8 cellular contexts compared by ENCODE assay signal in the genomic region with DNA sequence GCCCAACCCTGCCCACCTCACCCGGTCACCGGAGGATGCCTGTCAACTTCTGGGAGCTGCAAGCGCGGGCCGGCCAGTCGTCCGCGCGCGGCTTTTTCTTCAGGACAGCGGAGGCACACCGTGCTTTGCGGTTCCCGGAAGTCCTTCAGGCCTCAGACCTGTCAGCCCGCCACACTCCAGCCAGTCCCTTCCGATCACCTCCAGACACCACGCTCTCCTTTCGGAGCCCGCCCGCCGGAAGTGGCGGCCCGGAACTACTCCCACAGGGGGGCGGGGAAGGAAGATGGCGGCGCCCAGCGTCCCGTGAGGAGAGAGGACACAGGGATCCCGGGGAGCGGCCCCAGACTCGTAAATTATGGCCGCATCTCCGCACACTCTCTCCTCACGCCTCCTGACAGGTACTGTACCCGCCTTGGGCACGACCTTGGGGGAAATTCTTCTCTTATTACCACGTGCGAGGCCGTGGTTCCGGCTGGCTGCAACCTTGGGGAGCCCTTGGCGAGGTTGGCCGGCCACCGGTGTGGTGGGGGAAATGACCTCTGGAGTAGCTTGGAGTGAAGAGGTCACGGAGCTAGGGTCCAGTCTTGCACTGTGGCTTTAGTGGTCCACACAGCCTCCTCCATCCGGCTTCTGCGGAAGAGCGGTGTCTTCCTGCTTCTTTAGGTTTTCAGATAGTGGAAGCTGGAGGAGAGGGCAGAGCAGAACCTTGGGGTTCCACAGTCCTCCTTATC. TPM values are rescaled to one million over a fixed set of nuclear protein-coding genes. Genes with fewer than 3 reads are reported as not detected.
DNase-seq lines count a peak whose midpoint lies in the region; ATAC-seq and TF ChIP-seq lines count a peak whose summit lies in the region.

Gene COX10, plus strand, starts transcription at position 254 of the 731 bp plus-strand sequence. Its CDS starts 102 bp downstream, at position 356.

- H3K4me1 Mint-ChIP-seq in CD4-positive, CD25-positive, alpha-beta regulatory T cell, result peaks cover 37 to 72% (median 55%) of the 10 kb centered on the region in 4 donors
- H3K4me1 Mint-ChIP-seq in activated CD8-positive, alpha-beta T cell treated with anti-CD3 and anti-CD28 coated beads for 36 hours (ENCODE audit: low read depth), result peaks cover 45% of the 10 kb centered on the region

- H3K27ac ChIP-seq in CD4-positive, CD25-positive, alpha-beta regulatory T cell (ENCODE audit: insufficient read depth, low read length, poor library complexity, severe bottlenecking), result peak within 1 kb of the TSS; percentile 75
- H3K27ac ChIP-seq in lower lobe of right lung, result peak within 1 kb of the TSS; percentile 89

- no peak for TF ChIP-seq CTCF in activated CD8-positive, alpha-beta T cell treated with anti-CD3 and anti-CD28 coated beads for 36 hours (IDR thresholded peaks at IDR 0.05)
- no peak for TF ChIP-seq CTCF in lower lobe of right lung (IDR thresholded peaks at IDR 0.05)

- POLR2A ChIA-PET in activated CD8-positive, alpha-beta T cell treated with anti-CD3 and anti-CD28 coated beads for 36 hours (lab: Charles Lee), result interaction anchor here (0.6 to 3.6 kb wide), 7 partner anchors 13 to 275 kb away, joined by 3 to 18 read pairs (median 3); partner anchors contain the start of gene HS3ST3B1

- no peaks in the 10 kb centered on the region for H3K27me3 Mint-ChIP-seq in CD4-positive, CD25-positive, alpha-beta regulatory T cell
- no peaks in the 10 kb centered on the region for H3K27me3 Mint-ChIP-seq in activated CD8-positive, alpha-beta T cell treated with anti-CD3 and anti-CD28 coated beads for 36 hours

- CTCF ChIA-PET in activated CD8-positive, alpha-beta T cell treated with anti-CD3 and anti-CD28 coated beads for 36 hours (lab: Charles Lee), result interaction anchor here (1.1 kb wide), 1 partner anchor 233 kb away, joined by 3 read pairs; no protein-coding TSS in a partner anchor

- H3K36me3 Mint-ChIP-seq in CD4-positive, CD25-positive, alpha-beta regulatory T cell, result peaks cover 6% of the 10 kb centered on the region
- H3K36me3 Mint-ChIP-seq in activated CD8-positive, alpha-beta T cell treated with anti-CD3 and anti-CD28 coated beads for 36 hours (ENCODE audit: low read depth), result peaks cover 34% of the 10 kb centered on the region

- H3K36me3 ChIP-seq in CD4-positive, CD25-positive, alpha-beta regulatory T cell (ENCODE audit: control insufficient read depth, insufficient read depth, low read length), result peaks cover 3% of the 10 kb centered on the region
- peaks cover 4% of the 10 kb centered on the region for H3K36me3 ChIP-seq in lower lobe of right lung

- peak within 1 kb of the TSS; percentile 60 to 95 (median 94) for H3K27ac Mint-ChIP-seq in CD4-positive, CD25-positive, alpha-beta regulatory T cell
- peak within 1 kb of the TSS; percentile 96 for H3K27ac Mint-ChIP-seq in activated CD8-positive, alpha-beta T cell treated with anti-CD3 and anti-CD28 coated beads for 36 hours

- peak; percentile 81 to 87 (median 83) for DNase-seq in CD4-positive, CD25-positive, alpha-beta regulatory T cell
- DNase-seq in NCI-H82 (lab: John Stamatoyannopoulos, UW) (peak; percentile 95), lower lobe of right lung (peak; percentile 92)
- peak; percentile 88 for DNase-seq in activated CD8-positive, alpha-beta T cell treated with anti-CD3 and anti-CD28 coated beads for 36 hours
- DNase-seq in effector CD4-positive, alpha-beta T cell, result peak; percentile 80
- peak; percentile 78 to 85 (median 80) for DNase-seq in stimulated activated CD4-positive, alpha-beta T cell treated with anti-CD3 and anti-CD28 coated beads, TNF-alpha, amount 100 ng/mL, for 24 hours (ENCODE audit: low read depth in 3 of 3)

- intact Hi-C loops in activated CD8-positive, alpha-beta T cell treated with anti-CD3 and anti-CD28 coated beads for 36 hours (cut with micrococcal nuclease), result loop anchor here (2.0 to 10.0 kb wide), 3 partner anchors 45 to 231 kb away; partner anchors contain the start of gene HS3ST3B1
- intact Hi-C loops in lower lobe of right lung (cut with DNase I), result no loop called here

- H3K9me3 ChIP-seq in CD4-positive, CD25-positive, alpha-beta regulatory T cell (ENCODE audit: control insufficient read depth in 2 of 2, low read length in 2 of 2), result no peaks in the 10 kb centered on the region
- no peaks in the 10 kb centered on the region for H3K9me3 ChIP-seq in lower lobe of right lung

- H3K9me3 Mint-ChIP-seq in CD4-positive, CD25-positive, alpha-beta regulatory T cell, result peaks cover 0 to 3% (median 0%) of the 10 kb centered on the region in 7 donors
- H3K9me3 Mint-ChIP-seq in activated CD8-positive, alpha-beta T cell treated with anti-CD3 and anti-CD28 coated beads for 36 hours, result no peaks in the 10 kb centered on the region

- peak within 1 kb of the TSS; percentile 84 for H3K4me3 ChIP-seq in CD4-positive, CD25-positive, alpha-beta regulatory T cell (ENCODE audit: low read depth, low read length)
- H3K4me3 ChIP-seq in lower lobe of right lung, result peak within 1 kb of the TSS; percentile 100

- H3K4me1 ChIP-seq in CD4-positive, CD25-positive, alpha-beta regulatory T cell (ENCODE audit: control insufficient read depth, insufficient read depth, low read length, poor library complexity, severe bottlenecking), result peaks cover 36% of the 10 kb centered on the region
- peaks cover 15% of the 10 kb centered on the region for H3K4me1 ChIP-seq in lower lobe of right lung

- ATAC-seq in CD4-positive, CD25-positive, alpha-beta regulatory T cell (ENCODE audit: low read depth in 2 of 2), result peak; percentile 96 to 98
- ATAC-seq in GM19397 (IDR thresholded peaks at IDR 0.05; ENCODE audit: unreplicated experiment) (peak; percentile 99), HG03565 (IDR thresholded peaks at IDR 0.05; ENCODE audit: unreplicated experiment) (peak; percentile 98), lower lobe of right lung (peak; percentile 99 to 100)
- peak; percentile 98 for ATAC-seq in activated CD8-positive, alpha-beta T cell treated with anti-CD3 and anti-CD28 coated beads for 36 hours

- H3K4me3 Mint-ChIP-seq in CD4-positive, CD25-positive, alpha-beta regulatory T cell, result peak within 1 kb of the TSS; percentile 95 to 99 (median 98)
- H3K4me3 Mint-ChIP-seq in activated CD8-positive, alpha-beta T cell treated with anti-CD3 and anti-CD28 coated beads for 36 hours, result peak within 1 kb of the TSS; percentile 97

- no peaks in the 10 kb centered on the region for H3K27me3 ChIP-seq in CD4-positive, CD25-positive, alpha-beta regulatory T cell (ENCODE audit: control insufficient read depth, insufficient read depth, low read length)
- H3K27me3 ChIP-seq in lower lobe of right lung (ENCODE audit: low read depth), result no peaks in the 10 kb centered on the region

RNA-seq across cellular contexts. Expression of gene COX10, which starts in this region (rescaled TPM):
- 21.6 TPM for total RNA-seq in CD4-positive, CD25-positive, alpha-beta regulatory T cell
- 10 to 100 TPM; 26.2 to 32.5 (median 28.3) TPM for polyA plus RNA-seq in CD4-positive, CD25-positive, alpha-beta regulatory T cell
- total RNA-seq in activated CD8-positive, alpha-beta T cell treated with anti-CD3 and anti-CD28 coated beads for 36 hours, result 10 to 100 TPM; 26.0 to 28.6 TPM
- 13.8 TPM for total RNA-seq in lower lobe of right lung

Comparison
In these comparisons a context has a peak if more than half of its experiments do, and no peak if none do; other contexts are left out.
1. Peak in every context shown above with its lines: DNase-seq, ATAC-seq, H3K4me3 ChIP-seq and H3K27ac ChIP-seq.